In genomic region chr17:75642221-75643032, GRCh38 we compare ENCODE assay signal across 1 cellular context.
TF ChIP-seq lines count a peak whose summit lies in the region.

No MANE protein-coding gene starts in this region.

TF ChIP-seq in K562, 482 proteins besides CTCF, POLR2A, EP300 and RAD21 (continued from another document and continues in another):
- TF ChIP-seq E2F4 (CRISPR knock-in tag; IDR thresholded peaks at IDR 0.05; ENCODE audit: low read depth) (no peak), POLR2AphosphoS2 (IDR thresholded peaks at IDR 0.05; ENCODE audit: low read length) (no peak), ILK (tag; IDR thresholded peaks at IDR 0.05; ENCODE audit: borderline replicate concordance, low read depth) (no peak), YY1 (IDR thresholded peaks at IDR 0.05; ENCODE audit: borderline replicate concordance in 1 of 3, control insufficient read depth in 1 of 3, extremely low read depth in 1 of 3, insufficient read depth in 3 of 3, insufficient read length in 1 of 3, insufficient replicate concordance in 2 of 3, low read depth in 1 of 3, low read length in 2 of 3) (peak in 1 of 3 experiments; percentile 39), PTBP1 (IDR thresholded peaks at IDR 0.05; ENCODE audit: low read depth, low read length) (no peak), ZNF583 (CRISPR knock-in tag; IDR thresholded peaks at IDR 0.05) (no peak), AFF4 (CRISPR knock-in tag; IDR thresholded peaks at IDR 0.05) (no peak), KLF16 (IDR thresholded peaks at IDR 0.05) (no peak), ZNF311 (CRISPR knock-in tag; IDR thresholded peaks at IDR 0.05) (no peak), CC2D1A (IDR thresholded peaks at IDR 0.05) (no peak), ZSCAN32 (CRISPR knock-in tag; IDR thresholded peaks at IDR 0.05) (no peak), MTA3 (IDR thresholded peaks at IDR 0.05; ENCODE audit: borderline replicate concordance) (no peak), ARID1B (IDR thresholded peaks at IDR 0.05) (peak; percentile 51; the same call in 1 of the 2 replicates), THAP12 (CRISPR knock-in tag; IDR thresholded peaks at IDR 0.05) (no peak), ZNF398 (CRISPR knock-in tag; IDR thresholded peaks at IDR 0.05) (no peak), ZNF717 (CRISPR knock-in tag; IDR thresholded peaks at IDR 0.05) (no peak), RFX5 (IDR thresholded peaks at IDR 0.05; ENCODE audit: low read depth, low read length) (no peak), DPF2 (IDR thresholded peaks at IDR 0.05) (peak; percentile 60; the same call in 1 of the 2 replicates), PHF20 (IDR thresholded peaks at IDR 0.05; ENCODE audit: partially characterized antibody) (no peak), RBM39 (optimal IDR thresholded peaks at IDR 0.05; ENCODE audit: low read depth, low read length) (no peak), STAT5A (IDR thresholded peaks at IDR 0.05; ENCODE audit: borderline replicate concordance, low read length) (no peak)
- TF ChIP-seq, protein P1, sequence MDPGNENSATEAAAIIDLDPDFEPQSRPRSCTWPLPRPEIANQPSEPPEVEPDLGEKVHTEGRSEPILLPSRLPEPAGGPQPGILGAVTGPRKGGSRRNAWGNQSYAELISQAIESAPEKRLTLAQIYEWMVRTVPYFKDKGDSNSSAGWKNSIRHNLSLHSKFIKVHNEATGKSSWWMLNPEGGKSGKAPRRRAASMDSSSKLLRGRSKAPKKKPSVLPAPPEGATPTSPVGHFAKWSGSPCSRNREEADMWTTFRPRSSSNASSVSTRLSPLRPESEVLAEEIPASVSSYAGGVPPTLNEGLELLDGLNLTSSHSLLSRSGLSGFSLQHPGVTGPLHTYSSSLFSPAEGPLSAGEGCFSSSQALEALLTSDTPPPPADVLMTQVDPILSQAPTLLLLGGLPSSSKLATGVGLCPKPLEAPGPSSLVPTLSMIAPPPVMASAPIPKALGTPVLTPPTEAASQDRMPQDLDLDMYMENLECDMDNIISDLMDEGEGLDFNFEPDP (CRISPR knock-in tag; IDR thresholded peaks at IDR 0.05): no peak
- TF ChIP-seq, protein P2, sequence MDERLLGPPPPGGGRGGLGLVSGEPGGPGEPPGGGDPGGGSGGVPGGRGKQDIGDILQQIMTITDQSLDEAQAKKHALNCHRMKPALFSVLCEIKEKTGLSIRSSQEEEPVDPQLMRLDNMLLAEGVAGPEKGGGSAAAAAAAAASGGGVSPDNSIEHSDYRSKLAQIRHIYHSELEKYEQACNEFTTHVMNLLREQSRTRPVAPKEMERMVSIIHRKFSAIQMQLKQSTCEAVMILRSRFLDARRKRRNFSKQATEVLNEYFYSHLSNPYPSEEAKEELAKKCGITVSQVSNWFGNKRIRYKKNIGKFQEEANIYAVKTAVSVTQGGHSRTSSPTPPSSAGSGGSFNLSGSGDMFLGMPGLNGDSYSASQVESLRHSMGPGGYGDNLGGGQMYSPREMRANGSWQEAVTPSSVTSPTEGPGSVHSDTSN (CRISPR knock-in tag; IDR thresholded peaks at IDR 0.05; ENCODE audit: low read depth): no peak
- TF ChIP-seq, protein P2 (tag; conservative IDR thresholded peaks at IDR 0.05; ENCODE audit: low read depth): no peak
- TF ChIP-seq, protein P3, sequence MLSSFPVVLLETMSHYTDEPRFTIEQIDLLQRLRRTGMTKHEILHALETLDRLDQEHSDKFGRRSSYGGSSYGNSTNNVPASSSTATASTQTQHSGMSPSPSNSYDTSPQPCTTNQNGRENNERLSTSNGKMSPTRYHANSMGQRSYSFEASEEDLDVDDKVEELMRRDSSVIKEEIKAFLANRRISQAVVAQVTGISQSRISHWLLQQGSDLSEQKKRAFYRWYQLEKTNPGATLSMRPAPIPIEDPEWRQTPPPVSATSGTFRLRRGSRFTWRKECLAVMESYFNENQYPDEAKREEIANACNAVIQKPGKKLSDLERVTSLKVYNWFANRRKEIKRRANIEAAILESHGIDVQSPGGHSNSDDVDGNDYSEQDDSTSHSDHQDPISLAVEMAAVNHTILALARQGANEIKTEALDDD (IDR thresholded peaks at IDR 0.05): peak; percentile 14; the same call in 1 of the 2 replicates
- TF ChIP-seq, protein P4, sequence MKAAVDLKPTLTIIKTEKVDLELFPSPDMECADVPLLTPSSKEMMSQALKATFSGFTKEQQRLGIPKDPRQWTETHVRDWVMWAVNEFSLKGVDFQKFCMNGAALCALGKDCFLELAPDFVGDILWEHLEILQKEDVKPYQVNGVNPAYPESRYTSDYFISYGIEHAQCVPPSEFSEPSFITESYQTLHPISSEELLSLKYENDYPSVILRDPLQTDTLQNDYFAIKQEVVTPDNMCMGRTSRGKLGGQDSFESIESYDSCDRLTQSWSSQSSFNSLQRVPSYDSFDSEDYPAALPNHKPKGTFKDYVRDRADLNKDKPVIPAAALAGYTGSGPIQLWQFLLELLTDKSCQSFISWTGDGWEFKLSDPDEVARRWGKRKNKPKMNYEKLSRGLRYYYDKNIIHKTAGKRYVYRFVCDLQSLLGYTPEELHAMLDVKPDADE (conservative IDR thresholded peaks at IDR 0.05; ENCODE audit: control insufficient read depth, low read depth, low read length): no peak
- TF ChIP-seq, protein P5, sequence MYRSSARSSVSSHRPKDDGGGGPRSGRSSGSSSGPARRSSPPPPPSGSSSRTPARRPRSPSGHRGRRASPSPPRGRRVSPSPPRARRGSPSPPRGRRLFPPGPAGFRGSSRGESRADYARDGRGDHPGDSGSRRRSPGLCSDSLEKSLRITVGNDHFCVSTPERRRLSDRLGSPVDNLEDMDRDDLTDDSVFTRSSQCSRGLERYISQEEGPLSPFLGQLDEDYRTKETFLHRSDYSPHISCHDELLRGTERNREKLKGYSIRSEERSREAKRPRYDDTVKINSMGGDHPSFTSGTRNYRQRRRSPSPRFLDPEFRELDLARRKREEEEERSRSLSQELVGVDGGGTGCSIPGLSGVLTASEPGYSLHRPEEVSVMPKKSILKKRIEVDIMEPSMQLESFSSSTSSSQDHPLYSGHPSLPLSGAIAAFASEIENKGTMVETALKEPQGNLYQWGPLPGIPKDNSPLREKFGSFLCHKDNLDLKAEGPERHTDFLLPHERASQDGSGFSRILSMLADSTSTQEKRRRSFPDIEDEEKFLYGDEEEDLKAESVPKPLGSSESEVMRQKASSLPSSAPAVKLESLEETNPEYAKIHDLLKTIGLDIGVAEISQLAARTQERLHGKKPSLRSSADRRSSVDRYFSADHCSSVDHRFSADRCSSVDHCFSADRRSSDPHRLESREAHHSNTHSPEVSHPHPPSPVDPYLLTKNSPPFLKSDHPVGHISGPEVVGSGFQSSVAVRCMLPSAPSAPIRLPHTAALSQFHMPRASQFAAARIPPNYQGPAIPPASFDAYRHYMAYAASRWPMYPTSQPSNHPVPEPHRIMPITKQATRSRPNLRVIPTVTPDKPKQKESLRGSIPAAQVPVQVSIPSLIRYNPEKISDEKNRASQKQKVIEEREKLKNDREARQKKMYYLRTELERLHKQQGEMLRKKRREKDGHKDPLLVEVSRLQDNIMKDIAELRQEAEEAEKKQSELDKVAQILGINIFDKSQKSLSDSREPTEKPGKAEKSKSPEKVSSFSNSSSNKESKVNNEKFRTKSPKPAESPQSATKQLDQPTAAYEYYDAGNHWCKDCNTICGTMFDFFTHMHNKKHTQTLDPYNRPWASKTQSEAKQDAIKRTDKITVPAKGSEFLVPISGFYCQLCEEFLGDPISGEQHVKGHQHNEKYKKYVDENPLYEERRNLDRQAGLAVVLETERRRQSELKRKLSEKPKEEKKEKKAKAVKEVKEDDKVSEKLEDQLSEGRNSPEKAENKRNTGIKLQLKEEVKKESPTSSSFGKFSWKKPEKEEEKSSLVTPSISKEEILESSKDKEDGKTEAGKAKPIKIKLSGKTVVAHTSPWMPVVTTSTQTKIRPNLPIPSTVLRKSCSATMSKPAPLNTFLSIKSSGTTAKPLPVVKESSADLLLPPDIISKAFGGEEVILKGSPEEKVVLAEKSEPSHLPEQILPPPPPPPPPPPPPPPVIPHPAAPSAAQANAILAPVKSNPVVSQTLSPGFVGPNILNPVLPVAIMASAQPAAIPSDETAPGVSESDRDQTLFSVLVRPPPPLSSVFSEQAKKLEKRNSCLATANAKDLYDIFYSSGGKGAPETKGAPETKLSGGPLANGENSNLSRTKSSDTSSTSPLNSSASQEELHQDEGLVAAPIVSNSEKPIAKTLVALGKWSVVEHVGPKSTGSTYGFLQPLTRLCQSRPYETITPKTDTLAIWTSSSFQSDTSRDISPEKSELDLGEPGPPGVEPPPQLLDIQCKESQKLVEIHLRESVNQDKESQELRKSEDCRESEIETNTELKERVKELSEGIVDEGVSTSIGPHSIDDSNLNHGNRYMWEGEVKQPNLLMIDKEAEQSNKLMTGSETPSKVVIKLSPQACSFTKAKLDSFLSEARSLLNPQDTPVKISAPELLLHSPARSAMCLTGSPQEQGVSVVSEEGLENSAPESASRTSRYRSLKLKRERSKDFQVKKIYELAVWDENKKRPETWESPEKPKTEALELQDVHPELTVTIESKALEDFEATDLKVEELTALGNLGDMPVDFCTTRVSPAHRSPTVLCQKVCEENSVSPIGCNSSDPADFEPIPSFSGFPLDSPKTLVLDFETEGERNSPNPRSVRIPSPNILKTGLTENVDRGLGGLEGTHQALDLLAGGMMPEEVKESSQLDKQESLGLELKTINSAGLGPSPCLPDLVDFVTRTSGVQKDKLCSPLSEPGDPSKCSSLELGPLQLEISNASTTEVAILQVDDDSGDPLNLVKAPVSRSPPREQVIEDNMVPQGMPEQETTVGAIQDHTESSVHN (IDR thresholded peaks at IDR 0.05; ENCODE audit: borderline replicate concordance in 1 of 2, low read depth in 1 of 2): no peak
